Comparison of ENCODE assay signal across 8 cellular contexts in genomic region chr14:94681300-94682060, GRCh38.
A peak's percentile ranks its signal among the peaks of the same experiment; 100 is the strongest.
DNase-seq lines count a peak whose midpoint lies in the region; ATAC-seq and TF ChIP-seq lines count a peak whose summit lies in the region.

No MANE protein-coding gene starts in this region.

- no peak overlapping the region for H3K27ac ChIP-seq in WERI-Rb-1

- H3K4me3 ChIP-seq in WERI-Rb-1 (ENCODE audit: low read depth, low read length) (no peak overlapping the region), kidney epithelial cell (ENCODE audit: low read depth, low read length) (no peak overlapping the region)

- ATAC-seq in GM18517 (IDR thresholded peaks at IDR 0.05; ENCODE audit: unreplicated experiment): no peak
- ATAC-seq in GM18870 (IDR thresholded peaks at IDR 0.05; ENCODE audit: unreplicated experiment): no peak

- no peaks in the 10 kb centered on the region for H3K27me3 ChIP-seq in WERI-Rb-1 (ENCODE audit: insufficient read depth, low read depth, severe bottlenecking)
- H3K27me3 ChIP-seq in kidney epithelial cell (ENCODE audit: control insufficient read depth, insufficient read depth, low read length): peaks cover 2% of the 10 kb centered on the region

- H3K36me3 ChIP-seq in WERI-Rb-1: no peaks in the 10 kb centered on the region
- H3K36me3 ChIP-seq in kidney epithelial cell (ENCODE audit: control insufficient read depth, insufficient read depth, low read length): no peaks in the 10 kb centered on the region

- no peaks in the 10 kb centered on the region for H3K9me3 ChIP-seq in WERI-Rb-1 (ENCODE audit: severe bottlenecking)

- peak; percentile 5 to 36 for DNase-seq in AML-193 (lab: John Stamatoyannopoulos, UW)
- peak; percentile 7 for DNase-seq in HCEC 1CT
- DNase-seq in WERI-Rb-1: peak; percentile 56
- DNase-seq in kidney epithelial cell (ENCODE audit: low read depth): no peak
- DNase-seq in activated effector memory CD4-positive, alpha-beta T cell treated with anti-CD3 and anti-CD28 coated beads, Interleukin-2, amount 50 U/mL, for 16 hours: no peak
- no peak for DNase-seq in stimulated activated CD4-positive, alpha-beta T cell treated with anti-CD3 and anti-CD28 coated beads, Interleukin-1b, Interleukin-23, amount 100 ng/mL, for 48 hours

- TF ChIP-seq CTCF in WERI-Rb-1 (IDR thresholded peaks at IDR 0.05; ENCODE audit: low read depth, low read length) (peak; percentile 82), kidney epithelial cell (IDR thresholded peaks at IDR 0.05; ENCODE audit: insufficient read depth, low read length, poor library complexity, severe bottlenecking) (peak; percentile 60)

Comparison
In these comparisons a context has a peak if more than half of its experiments do, and no peak if none do; other contexts are left out.
1. DNase-seq: peak in AML-193 (2 of 2), HCEC 1CT (single experiment) and WERI-Rb-1 (single experiment); none in kidney epithelial cell (single experiment), activated effector memory CD4-positive, alpha-beta T cell treated with anti-CD3 and anti-CD28 coated beads, Interleukin-2, amount 50 U/mL, for 16 hours (single experiment) and stimulated activated CD4-positive, alpha-beta T cell treated with anti-CD3 and anti-CD28 coated beads, Interleukin-1b, Interleukin-23, amount 100 ng/mL, for 48 hours (single experiment).